Comparison of ENCODE assay signal across 1 cellular context in the genomic region with DNA sequence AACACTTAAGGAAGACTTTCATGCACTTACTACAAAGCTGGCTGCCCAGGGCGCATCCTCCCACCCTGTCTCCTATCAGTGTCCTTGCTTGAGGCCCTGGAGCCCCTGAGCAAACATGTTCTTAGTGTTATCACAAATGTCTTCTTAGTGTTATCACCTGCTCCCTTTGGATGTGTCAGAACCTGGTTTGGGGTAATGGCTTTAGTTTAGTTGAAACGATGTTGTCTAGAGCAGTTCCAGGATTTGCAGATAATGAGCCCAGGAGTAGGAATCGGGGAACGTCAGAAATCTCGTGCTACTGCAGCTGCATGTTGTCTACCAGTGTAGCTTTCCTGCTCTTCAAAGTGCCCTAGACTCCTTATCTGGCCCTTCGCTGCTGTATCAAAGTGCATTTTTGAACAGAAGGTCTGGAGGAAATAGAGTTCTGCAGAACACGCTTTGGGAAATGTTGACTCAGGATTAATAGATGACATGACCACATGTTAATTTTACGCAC.
TF ChIP-seq lines count a peak whose summit lies in the region.

No MANE protein-coding gene starts in this region.

TF ChIP-seq in K562, 482 proteins besides CTCF, POLR2A, EP300 and RAD21 (continued from another document):
- TF ChIP-seq, protein P1, sequence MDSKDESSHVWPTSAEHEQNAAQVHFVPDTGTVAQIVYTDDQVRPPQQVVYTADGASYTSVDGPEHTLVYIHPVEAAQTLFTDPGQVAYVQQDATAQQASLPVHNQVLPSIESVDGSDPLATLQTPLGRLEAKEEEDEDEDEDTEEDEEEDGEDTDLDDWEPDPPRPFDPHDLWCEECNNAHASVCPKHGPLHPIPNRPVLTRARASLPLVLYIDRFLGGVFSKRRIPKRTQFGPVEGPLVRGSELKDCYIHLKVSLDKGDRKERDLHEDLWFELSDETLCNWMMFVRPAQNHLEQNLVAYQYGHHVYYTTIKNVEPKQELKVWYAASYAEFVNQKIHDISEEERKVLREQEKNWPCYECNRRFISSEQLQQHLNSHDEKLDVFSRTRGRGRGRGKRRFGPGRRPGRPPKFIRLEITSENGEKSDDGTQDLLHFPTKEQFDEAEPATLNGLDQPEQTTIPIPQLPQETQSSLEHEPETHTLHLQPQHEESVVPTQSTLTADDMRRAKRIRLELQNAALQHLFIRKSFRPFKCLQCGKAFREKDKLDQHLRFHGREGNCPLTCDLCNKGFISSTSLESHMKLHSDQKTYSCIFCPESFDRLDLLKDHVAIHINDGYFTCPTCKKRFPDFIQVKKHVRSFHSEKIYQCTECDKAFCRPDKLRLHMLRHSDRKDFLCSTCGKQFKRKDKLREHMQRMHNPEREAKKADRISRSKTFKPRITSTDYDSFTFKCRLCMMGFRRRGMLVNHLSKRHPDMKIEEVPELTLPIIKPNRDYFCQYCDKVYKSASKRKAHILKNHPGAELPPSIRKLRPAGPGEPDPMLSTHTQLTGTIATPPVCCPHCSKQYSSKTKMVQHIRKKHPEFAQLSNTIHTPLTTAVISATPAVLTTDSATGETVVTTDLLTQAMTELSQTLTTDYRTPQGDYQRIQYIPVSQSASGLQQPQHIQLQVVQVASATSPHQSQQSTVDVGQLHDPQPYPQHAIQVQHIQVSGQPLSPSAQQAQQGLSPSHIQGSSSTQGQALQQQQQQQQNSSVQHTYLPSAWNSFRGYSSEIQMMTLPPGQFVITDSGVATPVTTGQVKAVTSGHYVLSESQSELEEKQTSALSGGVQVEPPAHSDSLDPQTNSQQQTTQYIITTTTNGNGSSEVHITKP (IDR thresholded peaks at IDR 0.05; ENCODE audit: partially characterized antibody), result no peak
- peak; percentile 67 for TF ChIP-seq CCNT2 (IDR thresholded peaks at IDR 0.05; ENCODE audit: borderline replicate concordance, extremely low read depth, insufficient read length, low read depth, low read length)
- peak; percentile 26; the same call in 1 of the 2 replicates for TF ChIP-seq POLR2AphosphoS5 (IDR thresholded peaks at IDR 0.05; ENCODE audit: control insufficient read depth, insufficient read depth, low read depth, low read length)
- no peak for TF ChIP-seq RB1 (IDR thresholded peaks at IDR 0.05; ENCODE audit: low read depth)
- TF ChIP-seq TBP (optimal IDR thresholded peaks at IDR 0.05; ENCODE audit: low read depth, low read length), result no peak
- TF ChIP-seq, protein P2, sequence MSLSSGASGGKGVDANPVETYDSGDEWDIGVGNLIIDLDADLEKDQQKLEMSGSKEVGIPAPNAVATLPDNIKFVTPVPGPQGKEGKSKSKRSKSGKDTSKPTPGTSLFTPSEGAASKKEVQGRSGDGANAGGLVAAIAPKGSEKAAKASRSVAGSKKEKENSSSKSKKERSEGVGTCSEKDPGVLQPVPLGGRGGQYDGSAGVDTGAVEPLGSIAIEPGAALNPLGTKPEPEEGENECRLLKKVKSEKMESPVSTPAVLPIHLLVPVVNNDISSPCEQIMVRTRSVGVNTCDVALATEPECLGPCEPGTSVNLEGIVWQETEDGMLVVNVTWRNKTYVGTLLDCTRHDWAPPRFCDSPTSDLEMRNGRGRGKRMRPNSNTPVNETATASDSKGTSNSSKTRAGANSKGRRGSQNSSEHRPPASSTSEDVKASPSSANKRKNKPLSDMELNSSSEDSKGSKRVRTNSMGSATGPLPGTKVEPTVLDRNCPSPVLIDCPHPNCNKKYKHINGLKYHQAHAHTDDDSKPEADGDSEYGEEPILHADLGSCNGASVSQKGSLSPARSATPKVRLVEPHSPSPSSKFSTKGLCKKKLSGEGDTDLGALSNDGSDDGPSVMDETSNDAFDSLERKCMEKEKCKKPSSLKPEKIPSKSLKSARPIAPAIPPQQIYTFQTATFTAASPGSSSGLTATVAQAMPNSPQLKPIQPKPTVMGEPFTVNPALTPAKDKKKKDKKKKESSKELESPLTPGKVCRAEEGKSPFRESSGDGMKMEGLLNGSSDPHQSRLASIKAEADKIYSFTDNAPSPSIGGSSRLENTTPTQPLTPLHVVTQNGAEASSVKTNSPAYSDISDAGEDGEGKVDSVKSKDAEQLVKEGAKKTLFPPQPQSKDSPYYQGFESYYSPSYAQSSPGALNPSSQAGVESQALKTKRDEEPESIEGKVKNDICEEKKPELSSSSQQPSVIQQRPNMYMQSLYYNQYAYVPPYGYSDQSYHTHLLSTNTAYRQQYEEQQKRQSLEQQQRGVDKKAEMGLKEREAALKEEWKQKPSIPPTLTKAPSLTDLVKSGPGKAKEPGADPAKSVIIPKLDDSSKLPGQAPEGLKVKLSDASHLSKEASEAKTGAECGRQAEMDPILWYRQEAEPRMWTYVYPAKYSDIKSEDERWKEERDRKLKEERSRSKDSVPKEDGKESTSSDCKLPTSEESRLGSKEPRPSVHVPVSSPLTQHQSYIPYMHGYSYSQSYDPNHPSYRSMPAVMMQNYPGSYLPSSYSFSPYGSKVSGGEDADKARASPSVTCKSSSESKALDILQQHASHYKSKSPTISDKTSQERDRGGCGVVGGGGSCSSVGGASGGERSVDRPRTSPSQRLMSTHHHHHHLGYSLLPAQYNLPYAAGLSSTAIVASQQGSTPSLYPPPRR (CRISPR knock-in tag; IDR thresholded peaks at IDR 0.05; ENCODE audit: borderline replicate concordance), result 0 out of 2 replicates have a peak, but pooled peaks have one; percentile 57
- TF ChIP-seq C11orf30 (IDR thresholded peaks at IDR 0.05; ENCODE audit: low read depth), result peak; percentile 47; the same call in 1 of the 2 replicates
- TF ChIP-seq, protein P3, sequence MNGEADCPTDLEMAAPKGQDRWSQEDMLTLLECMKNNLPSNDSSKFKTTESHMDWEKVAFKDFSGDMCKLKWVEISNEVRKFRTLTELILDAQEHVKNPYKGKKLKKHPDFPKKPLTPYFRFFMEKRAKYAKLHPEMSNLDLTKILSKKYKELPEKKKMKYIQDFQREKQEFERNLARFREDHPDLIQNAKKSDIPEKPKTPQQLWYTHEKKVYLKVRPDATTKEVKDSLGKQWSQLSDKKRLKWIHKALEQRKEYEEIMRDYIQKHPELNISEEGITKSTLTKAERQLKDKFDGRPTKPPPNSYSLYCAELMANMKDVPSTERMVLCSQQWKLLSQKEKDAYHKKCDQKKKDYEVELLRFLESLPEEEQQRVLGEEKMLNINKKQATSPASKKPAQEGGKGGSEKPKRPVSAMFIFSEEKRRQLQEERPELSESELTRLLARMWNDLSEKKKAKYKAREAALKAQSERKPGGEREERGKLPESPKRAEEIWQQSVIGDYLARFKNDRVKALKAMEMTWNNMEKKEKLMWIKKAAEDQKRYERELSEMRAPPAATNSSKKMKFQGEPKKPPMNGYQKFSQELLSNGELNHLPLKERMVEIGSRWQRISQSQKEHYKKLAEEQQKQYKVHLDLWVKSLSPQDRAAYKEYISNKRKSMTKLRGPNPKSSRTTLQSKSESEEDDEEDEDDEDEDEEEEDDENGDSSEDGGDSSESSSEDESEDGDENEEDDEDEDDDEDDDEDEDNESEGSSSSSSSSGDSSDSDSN (IDR thresholded peaks at IDR 0.05; ENCODE audit: borderline replicate concordance in 1 of 2, low read depth in 2 of 2, low read length in 2 of 2), result 0 out of 4 replicates have a peak, but pooled peaks of 1 of the 2 experiments have one; percentile 18
- TF ChIP-seq, protein P4, sequence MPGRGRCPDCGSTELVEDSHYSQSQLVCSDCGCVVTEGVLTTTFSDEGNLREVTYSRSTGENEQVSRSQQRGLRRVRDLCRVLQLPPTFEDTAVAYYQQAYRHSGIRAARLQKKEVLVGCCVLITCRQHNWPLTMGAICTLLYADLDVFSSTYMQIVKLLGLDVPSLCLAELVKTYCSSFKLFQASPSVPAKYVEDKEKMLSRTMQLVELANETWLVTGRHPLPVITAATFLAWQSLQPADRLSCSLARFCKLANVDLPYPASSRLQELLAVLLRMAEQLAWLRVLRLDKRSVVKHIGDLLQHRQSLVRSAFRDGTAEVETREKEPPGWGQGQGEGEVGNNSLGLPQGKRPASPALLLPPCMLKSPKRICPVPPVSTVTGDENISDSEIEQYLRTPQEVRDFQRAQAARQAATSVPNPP (IDR thresholded peaks at IDR 0.05; ENCODE audit: borderline replicate concordance, insufficient read depth, insufficient read length), result no peak
- no peak for TF ChIP-seq POU5F1 (IDR thresholded peaks at IDR 0.05; ENCODE audit: borderline replicate concordance, low read depth, low read length, partially characterized antibody)
- no peak for TF ChIP-seq CHD1 (IDR thresholded peaks at IDR 0.05; ENCODE audit: low read length)
- TF ChIP-seq, protein P5, sequence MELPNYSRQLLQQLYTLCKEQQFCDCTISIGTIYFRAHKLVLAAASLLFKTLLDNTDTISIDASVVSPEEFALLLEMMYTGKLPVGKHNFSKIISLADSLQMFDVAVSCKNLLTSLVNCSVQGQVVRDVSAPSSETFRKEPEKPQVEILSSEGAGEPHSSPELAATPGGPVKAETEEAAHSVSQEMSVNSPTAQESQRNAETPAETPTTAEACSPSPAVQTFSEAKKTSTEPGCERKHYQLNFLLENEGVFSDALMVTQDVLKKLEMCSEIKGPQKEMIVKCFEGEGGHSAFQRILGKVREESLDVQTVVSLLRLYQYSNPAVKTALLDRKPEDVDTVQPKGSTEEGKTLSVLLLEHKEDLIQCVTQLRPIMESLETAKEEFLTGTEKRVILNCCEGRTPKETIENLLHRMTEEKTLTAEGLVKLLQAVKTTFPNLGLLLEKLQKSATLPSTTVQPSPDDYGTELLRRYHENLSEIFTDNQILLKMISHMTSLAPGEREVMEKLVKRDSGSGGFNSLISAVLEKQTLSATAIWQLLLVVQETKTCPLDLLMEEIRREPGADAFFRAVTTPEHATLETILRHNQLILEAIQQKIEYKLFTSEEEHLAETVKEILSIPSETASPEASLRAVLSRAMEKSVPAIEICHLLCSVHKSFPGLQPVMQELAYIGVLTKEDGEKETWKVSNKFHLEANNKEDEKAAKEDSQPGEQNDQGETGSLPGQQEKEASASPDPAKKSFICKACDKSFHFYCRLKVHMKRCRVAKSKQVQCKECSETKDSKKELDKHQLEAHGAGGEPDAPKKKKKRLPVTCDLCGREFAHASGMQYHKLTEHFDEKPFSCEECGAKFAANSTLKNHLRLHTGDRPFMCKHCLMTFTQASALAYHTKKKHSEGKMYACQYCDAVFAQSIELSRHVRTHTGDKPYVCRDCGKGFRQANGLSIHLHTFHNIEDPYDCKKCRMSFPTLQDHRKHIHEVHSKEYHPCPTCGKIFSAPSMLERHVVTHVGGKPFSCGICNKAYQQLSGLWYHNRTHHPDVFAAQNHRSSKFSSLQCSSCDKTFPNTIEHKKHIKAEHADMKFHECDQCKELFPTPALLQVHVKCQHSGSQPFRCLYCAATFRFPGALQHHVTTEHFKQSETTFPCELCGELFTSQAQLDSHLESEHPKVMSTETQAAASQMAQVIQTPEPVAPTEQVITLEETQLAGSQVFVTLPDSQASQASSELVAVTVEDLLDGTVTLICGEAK (IDR thresholded peaks at IDR 0.05), result no peak
- TF ChIP-seq, protein P5 (CRISPR knock-in tag; IDR thresholded peaks at IDR 0.05), result no peak
- TF ChIP-seq ZNF253 (CRISPR knock-in tag; conservative IDR thresholded peaks at IDR 0.05), result no peak
- TF ChIP-seq SP1 (CRISPR knock-in tag; IDR thresholded peaks at IDR 0.05), result peak; percentile 54; the same call in 1 of the 2 replicates
- TF ChIP-seq NFIC (IDR thresholded peaks at IDR 0.05), result peak; percentile 9; the same call in 1 of the 2 replicates
- TF ChIP-seq CBFA2T3 (IDR thresholded peaks at IDR 0.05), result peak; percentile 85
- no peak for TF ChIP-seq DIDO1 (tag; IDR thresholded peaks at IDR 0.05; ENCODE audit: low read depth)
- no peak for TF ChIP-seq GABPB1 (CRISPR knock-in tag; IDR thresholded peaks at IDR 0.05)
- TF ChIP-seq ZNF551 (CRISPR knock-in tag; IDR thresholded peaks at IDR 0.05), result no peak
- peak; percentile 42; the same call in 1 of the 2 replicates for TF ChIP-seq ZEB2 (IDR thresholded peaks at IDR 0.05)
- peak; percentile 44 to 78; a peak in 2 of 4 replicates for TF ChIP-seq FOXA3 (CRISPR knock-in tag; conservative IDR thresholded peaks at IDR 0.05 in 1 of 2, IDR thresholded peaks at IDR 0.05 in 1 of 2)
- TF ChIP-seq, protein P6, sequence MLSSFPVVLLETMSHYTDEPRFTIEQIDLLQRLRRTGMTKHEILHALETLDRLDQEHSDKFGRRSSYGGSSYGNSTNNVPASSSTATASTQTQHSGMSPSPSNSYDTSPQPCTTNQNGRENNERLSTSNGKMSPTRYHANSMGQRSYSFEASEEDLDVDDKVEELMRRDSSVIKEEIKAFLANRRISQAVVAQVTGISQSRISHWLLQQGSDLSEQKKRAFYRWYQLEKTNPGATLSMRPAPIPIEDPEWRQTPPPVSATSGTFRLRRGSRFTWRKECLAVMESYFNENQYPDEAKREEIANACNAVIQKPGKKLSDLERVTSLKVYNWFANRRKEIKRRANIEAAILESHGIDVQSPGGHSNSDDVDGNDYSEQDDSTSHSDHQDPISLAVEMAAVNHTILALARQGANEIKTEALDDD (IDR thresholded peaks at IDR 0.05), result peak; percentile 34; the same call in 1 of the 2 replicates
- no peak for TF ChIP-seq NCOA2 (IDR thresholded peaks at IDR 0.05; ENCODE audit: partially characterized antibody in 2 of 2)
